ENCODE assay signal across 8 cellular contexts in genomic region chr16:58236231-58236690, GRCh38. TPM values are rescaled to one million over a fixed set of nuclear protein-coding genes. Genes with fewer than 3 reads are reported as not detected.
A peak's percentile ranks its signal among the peaks of the same experiment; 100 is the strongest.
DNase-seq lines count a peak whose midpoint lies in the region; ATAC-seq and TF ChIP-seq lines count a peak whose summit lies in the region.

No MANE protein-coding gene starts in this region.

- no peak for DNase-seq in AG09309 (ENCODE audit: low read depth)
- DNase-seq in NCI-H510A (lab: John Stamatoyannopoulos, UW): peak; percentile 54
- peak; percentile 23 to 53 for DNase-seq in activated CD4-positive, alpha-beta T cell treated with anti-CD3 and anti-CD28 coated beads, Interleukin-2, amount 50 U/mL, for 24 hours (ENCODE audit: low read depth in 1 of 2, low spot score in 1 of 2)
- DNase-seq in ecto neural progenitor cell (ENCODE audit: low spot score): peak; percentile 88
- peak; percentile 75 for DNase-seq in lower lobe of right lung
- peak; percentile 41 to 48 (median 47) for DNase-seq in stimulated activated CD4-positive, alpha-beta T cell treated with anti-CD3 and anti-CD28 coated beads, TNF-alpha, amount 100 ng/mL, for 4 hours (ENCODE audit: low read depth in 3 of 3)

- no peaks in the 10 kb centered on the region for H3K27me3 ChIP-seq in lower lobe of right lung (ENCODE audit: low read depth)

- peaks cover 6% of the 10 kb centered on the region for H3K4me1 ChIP-seq in lower lobe of right lung

- no peaks in the 10 kb centered on the region for H3K36me3 ChIP-seq in lower lobe of right lung

- peak overlapping the region; percentile 10 for H3K4me3 ChIP-seq in AG09309 (ENCODE audit: control insufficient read depth, low read depth, low read length)
- peak overlapping the region; percentile 55 for H3K4me3 ChIP-seq in lower lobe of right lung

- TF ChIP-seq CTCF in AG09309 (IDR thresholded peaks at IDR 0.05; ENCODE audit: control insufficient read depth, insufficient read depth, low read depth, low read length, missing control alignments) (no peak), lower lobe of right lung (IDR thresholded peaks at IDR 0.05) (no peak)

- intact Hi-C loops in lower lobe of right lung (cut with DNase I): no loop called here

- ATAC-seq in GM18873 (IDR thresholded peaks at IDR 0.05; ENCODE audit: low FRiP score, unreplicated experiment): peak; percentile 83
- peak; percentile 88 for ATAC-seq in HG03139 (IDR thresholded peaks at IDR 0.05; ENCODE audit: unreplicated experiment)
- peak; percentile 88 to 98 for ATAC-seq in lower lobe of right lung

- no peaks in the 10 kb centered on the region for H3K9me3 ChIP-seq in lower lobe of right lung

- no peak overlapping the region for H3K27ac ChIP-seq in lower lobe of right lung

RNA-seq across cellular contexts. Expression of gene CSNK2A2, which starts 38.4 kb away (rescaled TPM):
- total RNA-seq in lower lobe of right lung: 72.1 TPM

RNA-seq across cellular contexts. Expression of gene PRSS54, which starts 58.6 kb away (rescaled TPM):
- total RNA-seq in lower lobe of right lung: not detected
